Comparison of ENCODE assay signal across 8 cellular contexts in genomic region chr1:173868266-173869107, GRCh38. TPM values are rescaled to one million over a fixed set of nuclear protein-coding genes. Genes with fewer than 3 reads are reported as not detected.
DNase-seq lines count a peak whose midpoint lies in the region; TF ChIP-seq lines count a peak whose summit lies in the region.

TSS of gene ZBTB37 (plus strand) at chr1:173868380. CDS start at chr1:173870226, 1,846 bp downstream.

- in situ Hi-C loops in G401 (cut with HindIII; ENCODE audit: low sequenced_read_pairs) = no loop called here

- peaks cover 42% of the 10 kb centered on the region for H3K36me3 ChIP-seq in SJCRH30
- peaks cover 17% of the 10 kb centered on the region for H3K36me3 ChIP-seq in thymus (ENCODE audit: control insufficient read depth, insufficient read depth)

- no peak for TF ChIP-seq CTCF in osteocyte (IDR thresholded peaks at IDR 0.05)

- peak within 1 kb of the TSS; percentile 87 for H3K4me3 Mint-ChIP-seq in osteocyte (ENCODE audit: unreplicated experiment)

- peaks cover 25% of the 10 kb centered on the region for H3K4me1 ChIP-seq in SJCRH30
- no peaks in the 10 kb centered on the region for H3K4me1 ChIP-seq in thymus (ENCODE audit: control insufficient read depth, insufficient read depth, low read length)

- no peaks in the 10 kb centered on the region for H3K27me3 Mint-ChIP-seq in osteocyte (ENCODE audit: unreplicated experiment)

- POLR2A ChIA-PET in HEK293T (lab: Yijun Ruan, JAX) = interaction anchor here (0.6 to 2.4 kb wide), 18 partner anchors 8 to 930 kb away, joined by 3 to 12 read pairs (median 4); partner anchors contain the start of genes DARS2 and KLHL20

- DNase-seq in G401 (ENCODE audit: low spot score) = peak; percentile 71
- DNase-seq in HEK293T (ENCODE audit: extremely low spot score) = peak; percentile 85
- peak; percentile 32 for DNase-seq in MV-4-11 (lab: John Stamatoyannopoulos, UW)
- peak; percentile 86 to 88 for DNase-seq in SJCRH30
- DNase-seq in activated gamma-delta T cell treated with anti-CD3 and anti-CD28 coated beads, Interleukin-2, amount 50 U/mL, for 16 hours (ENCODE audit: low read depth) = peak; percentile 79
- peak; percentile 50 for DNase-seq in globus pallidus (ENCODE audit: low spot score)
- peak; percentile 92 for DNase-seq in osteocyte (ENCODE audit: extremely low spot score, unreplicated experiment)

- under 1% methylated on average over 54 of the region's 54 CpGs for WGBS in thymus

- H3K4me1 Mint-ChIP-seq in osteocyte (ENCODE audit: unreplicated experiment) = peaks cover 44% of the 10 kb centered on the region

- peak within 1 kb of the TSS; percentile 92 for H3K27ac Mint-ChIP-seq in osteocyte (ENCODE audit: unreplicated experiment)

- CTCF ChIA-PET in HEK293T (lab: Yijun Ruan, JAX) = interaction anchor here (0.5 kb wide), 1 partner anchor 378 kb away, joined by 3 read pairs; no protein-coding TSS in a partner anchor

- H3K27me3 ChIP-seq in SJCRH30 (no peaks in the 10 kb centered on the region), thymus (ENCODE audit: control insufficient read depth, insufficient read depth) (no peaks in the 10 kb centered on the region)

- H3K27ac ChIP-seq in SJCRH30 = peak within 1 kb of the TSS; percentile 84
- H3K27ac ChIP-seq in thymus (ENCODE audit: low read depth) = peak within 1 kb of the TSS; percentile 96

- H3K4me3 ChIP-seq in SJCRH30 (peak within 1 kb of the TSS; percentile 87), thymus (ENCODE audit: low read length) (peak within 1 kb of the TSS; percentile 69)

- H3K9me3 ChIP-seq in SJCRH30 (replicated peaks) (no peaks in the 10 kb centered on the region), thymus (ENCODE audit: control insufficient read depth) (no peaks in the 10 kb centered on the region)

- peaks cover 52% of the 10 kb centered on the region for H3K36me3 Mint-ChIP-seq in osteocyte (ENCODE audit: unreplicated experiment)

- no peaks in the 10 kb centered on the region for H3K9me3 Mint-ChIP-seq in osteocyte (ENCODE audit: unreplicated experiment)

TF ChIP-seq in HEK293T, 16 proteins besides CTCF, POLR2A, EP300 and RAD21:
- peak; percentile 33 for TF ChIP-seq L3MBTL2 (conservative IDR thresholded peaks at IDR 0.05)
- TF ChIP-seq ZNF384 (IDR thresholded peaks at IDR 0.05) = no peak
- TF ChIP-seq CTBP1 (IDR thresholded peaks at IDR 0.05; ENCODE audit: borderline replicate concordance) = peak; percentile 3; the same call in 1 of the 2 replicates
- no peak for TF ChIP-seq SP1 (IDR thresholded peaks at IDR 0.05)

RNA-seq across cellular contexts. Expression of gene ZBTB37, which starts in this region (rescaled TPM):
- total RNA-seq in G401 (2014; rRNA removed; shearing (Covaris generic)) = 2.3 and 5.2 TPM in 2 replicates
- 5.2 and 5.4 TPM in 2 replicates for total RNA-seq in SJCRH30 (2014; rRNA removed; shearing (Covaris generic))
- 15.0 and 15.3 TPM in 2 replicates for total RNA-seq in osteocyte
- 4.1 TPM for polyA plus RNA-seq in thymus

Comparison
In these comparisons a context has a peak if more than half of its experiments do, and no peak if none do; other contexts are left out.
1. Peak in every context shown above with its lines: DNase-seq, H3K4me3 ChIP-seq and H3K27ac ChIP-seq.
2. DNase-seq: peak in every context shown above with its lines; median percentile 92 in osteocyte; 87 in SJCRH30; 85 in HEK293T; 79 in activated gamma-delta T cell treated with anti-CD3 and anti-CD28 coated beads, Interleukin-2, amount 50 U/mL, for 16 hours; 71 in G401; 50 in globus pallidus; 32 in MV-4-11.